In genomic region chr10:59719374-59719773, GRCh38 we compare ENCODE assay signal across 25 cellular contexts. TPM values are rescaled to one million over a fixed set of nuclear protein-coding genes. Genes with fewer than 3 reads are reported as not detected.
DNase-seq lines count a peak whose midpoint lies in the region; ATAC-seq, FAIRE-seq and TF ChIP-seq lines count a peak whose summit lies in the region.
"Had no signal": no experiment of that assay in that cellular context is flagged by ENCODE, and none has a peak within 500 bp of the region (broad histone marks: within the 10 kb centered on the region; RNA-seq: fewer than 3 reads in every experiment).

No MANE protein-coding gene starts in this region.

- WGBS in K562 (ENCODE audit: insufficient coverage, low coverage, missing lambda C conversion rate) = 4% methylated on average over 2 of the region's 2 CpGs

- in situ Hi-C loops in K562 (cut with MboI) = no loop called here

- TF ChIP-seq POLR2A in K562 (conservative IDR thresholded peaks at IDR 0.05) = no peak
- TF ChIP-seq POLR2A in uterus (IDR thresholded peaks at IDR 0.05) = no peak

- intact Hi-C loops in K562 (cut with micrococcal nuclease) = no loop called here
- intact Hi-C loops in uterus (cut with DNase I; ENCODE audit: low total_unique reads) = no loop called here
- intact Hi-C loops in posterior cingulate gyrus (cut with DNase I) = no loop called here

- POLR2A ChIA-PET in K562 (lab: Yijun Ruan, JAX) = no interaction called here

- no peak; the same call in 2 of the 3 replicates for ATAC-seq in K562
- ATAC-seq: activated CD8-positive, alpha-beta T cell treated with anti-CD3 and anti-CD28 coated beads for 36 hours; body of pancreas; pancreas had no signal

- H3K9me1 ChIP-seq in K562 (ENCODE audit: control insufficient read depth, insufficient read depth, low read length) = no peaks in the 10 kb centered on the region

- H4K20me1 ChIP-seq in KMS-11 (ENCODE audit: insufficient read depth) (no peaks in the 10 kb centered on the region), K562 (replicated peaks; ENCODE audit: control insufficient read depth, insufficient read depth, low read length) (no peaks in the 10 kb centered on the region), osteoblast (ENCODE audit: insufficient read depth, low read length) (no peaks in the 10 kb centered on the region)

- no peak overlapping the region for H3K4me2 ChIP-seq in KMS-11
- H3K4me2 ChIP-seq in K562 (ENCODE audit: insufficient read depth, low read length) = no peak overlapping the region
- no peak overlapping the region for H3K4me2 ChIP-seq in osteoblast (ENCODE audit: insufficient read depth, low read length)

- no TSS peak for BruUV-seq in K562 (replicated peaks; lab: Mats Ljungman, UMichigan)

- H3K27me3 ChIP-seq in KMS-11 (ENCODE audit: insufficient read depth, low read depth) (no peaks in the 10 kb centered on the region), K562 (ENCODE audit: control insufficient read depth in 2 of 2, insufficient read depth in 2 of 2, low read length in 2 of 2) (no peaks in the 10 kb centered on the region), osteoblast (ENCODE audit: insufficient read depth, low read length) (peaks cover 6% of the 10 kb centered on the region), uterus (no peaks in the 10 kb centered on the region)
- H3K27me3 ChIP-seq: body of pancreas, colonic mucosa, pancreas had no signal

- TF ChIP-seq CTCF in C4-2B (conservative IDR thresholded peaks at IDR 0.05) = peak; percentile 41
- 0 out of 2 replicates have a peak, but pooled peaks have one; percentile 23 for TF ChIP-seq CTCF in KMS-11 (conservative IDR thresholded peaks at IDR 0.05; ENCODE audit: low read depth, low read length)
- 0 out of 6 replicates have a peak, but pooled peaks of 1 of the 3 experiments have one; percentile 23 for TF ChIP-seq CTCF in K562 (IDR thresholded peaks at IDR 0.05 in 2 of 3, conservative IDR thresholded peaks at IDR 0.05 in 1 of 3; ENCODE audit: insufficient read depth in 2 of 3, low read depth in 1 of 3, low read length in 3 of 3)
- peak; percentile 21 for TF ChIP-seq CTCF in osteoblast (IDR thresholded peaks at IDR 0.05; ENCODE audit: extremely low read depth, low read depth, low read length)
- TF ChIP-seq CTCF in uterus (IDR thresholded peaks at IDR 0.05) = no peak

- H3K27ac ChIP-seq in C4-2B (no peak overlapping the region), KMS-11 (no peak overlapping the region), K562 (ENCODE audit: extremely low read depth, low read depth, low read length) (no peak overlapping the region), osteoblast (ENCODE audit: low read depth, low read length) (no peak overlapping the region), uterus (no peak overlapping the region)
- H3K27ac ChIP-seq: body of pancreas, colonic mucosa, pancreas had no signal

- peak; percentile 26 for FAIRE-seq in K562 (lab: Jason Lieb, UNC)
- FAIRE-seq: endometrium, GM18507, kidney, pancreas had no signal

- TF ChIP-seq EP300 in K562 (IDR thresholded peaks at IDR 0.05; ENCODE audit: low read length) = no peak

- H3K4me3 ChIP-seq in KMS-11 (IDR thresholded peaks at IDR 0.05; ENCODE audit: insufficient read depth, low read depth, low read length) = no peak overlapping the region
- H3K4me3 ChIP-seq in K562 = no peak overlapping the region
- no peak overlapping the region for H3K4me3 ChIP-seq in osteoblast (ENCODE audit: insufficient read depth, low read length)
- no peak overlapping the region for H3K4me3 ChIP-seq in uterus
- H3K4me3 ChIP-seq: body of pancreas, colonic mucosa, pancreas had no signal

- no peak for DNase-seq in K562 (ENCODE audit: extremely low read depth in 1 of 4, low spot score in 3 of 4)
- DNase-seq in osteoblast (ENCODE audit: insufficient read length, low spot score, missing footprints) = no peak
- DNase-seq in NCI-H1092 (lab: John Stamatoyannopoulos, UW) = no peak
- no peak for DNase-seq in uterus
- DNase-seq in MV-4-11 (lab: John Stamatoyannopoulos, UW) = no peak
- no peak for DNase-seq in posterior cingulate gyrus
- DNase-seq: activated CD4-positive, CD25-positive, alpha-beta regulatory T cell; activated CD8-positive, alpha-beta T cell treated with anti-CD3 and anti-CD28 coated beads for 36 hours; activated naive CD8-positive, alpha-beta T cell treated with anti-CD3 and anti-CD28 coated beads for 36 hours; body of pancreas; CD4-positive, alpha-beta T cell; colonic mucosa; foreskin fibroblast; Karpas-422; kidney; NCI-H1417; NCI-H526 treated with DMSO at 0.1 percent for 48 hours; pancreas; small intestine; stimulated activated CD4-positive, alpha-beta T cell treated with anti-CD3 and anti-CD28 coated beads, Interleukin-2, amount 100 ng/mL, for 48 hours had no signal

- H3K9ac ChIP-seq in KMS-11 = no peak overlapping the region
- no peak overlapping the region for H3K9ac ChIP-seq in K562 (ENCODE audit: insufficient read depth in 1 of 2, low read depth in 2 of 2, low read length in 2 of 2)

- no peaks in the 10 kb centered on the region for H3K79me2 ChIP-seq in KMS-11 (ENCODE audit: insufficient read depth, low read depth)
- no peaks in the 10 kb centered on the region for H3K79me2 ChIP-seq in K562 (ENCODE audit: control insufficient read depth, insufficient read depth, low read length)
- no peaks in the 10 kb centered on the region for H3K79me2 ChIP-seq in osteoblast (ENCODE audit: insufficient read depth, low read length)

- CTCF ChIA-PET in K562 (lab: Yijun Ruan, JAX; ENCODE audit: low intra/inter-chr PET ratio) = no interaction called here

- H3K9me3 ChIP-seq in K562 (replicated peaks; ENCODE audit: control insufficient read depth, insufficient read depth, low read depth, low read length) (no peaks in the 10 kb centered on the region), osteoblast (ENCODE audit: low read depth, low read length) (no peaks in the 10 kb centered on the region), uterus (no peaks in the 10 kb centered on the region)
- H3K9me3 ChIP-seq: body of pancreas, colonic mucosa, pancreas had no signal

- H3K36me3 ChIP-seq in KMS-11 (ENCODE audit: insufficient read depth) (no peaks in the 10 kb centered on the region), K562 (ENCODE audit: control insufficient read depth, insufficient read depth, low read length) (no peaks in the 10 kb centered on the region), osteoblast (ENCODE audit: insufficient read depth, low read length) (no peaks in the 10 kb centered on the region), uterus (no peaks in the 10 kb centered on the region)
- H3K36me3 ChIP-seq: colonic mucosa, pancreas had no signal

- H2AFZ ChIP-seq in KMS-11 (ENCODE audit: low read depth) (no peak overlapping the region), K562 (ENCODE audit: low read depth, low read length) (no peak overlapping the region), osteoblast (ENCODE audit: low read length) (no peak overlapping the region)

- no peak for TF ChIP-seq RAD21 in K562 (CRISPR knock-in tag; conservative IDR thresholded peaks at IDR 0.05 in 1 of 2, IDR thresholded peaks at IDR 0.05 in 1 of 2)

- H3K4me1 ChIP-seq in KMS-11 (ENCODE audit: low read depth, poor library complexity, severe bottlenecking) = no peaks in the 10 kb centered on the region
- no peaks in the 10 kb centered on the region for H3K4me1 ChIP-seq in K562 (replicated peaks in 1 of 2; ENCODE audit: control insufficient read depth in 2 of 2, insufficient read depth in 2 of 2, low read length in 2 of 2)
- no peaks in the 10 kb centered on the region for H3K4me1 ChIP-seq in osteoblast (ENCODE audit: insufficient read depth, low read length)
- no peaks in the 10 kb centered on the region for H3K4me1 ChIP-seq in uterus
- H3K4me1 ChIP-seq: body of pancreas, colonic mucosa, pancreas had no signal

TF ChIP-seq in K562, 482 proteins besides CTCF, POLR2A, EP300 and RAD21 (continues in another document):
- no peak for TF ChIP-seq HMGN3 (IDR thresholded peaks at IDR 0.05; ENCODE audit: borderline replicate concordance, extremely low read depth, insufficient read length, low read depth, low read length)

RNA-seq across cellular contexts. Expression of gene SLC16A9, which starts 9.7 kb away (rescaled TPM):
- total RNA-seq in K562 (2011; cell fraction: chromatin; rRNA removed; ENCODE audit: low replicate concordance) = 3.9 and 5.7 TPM in 2 replicates
- 2.8 and 3.8 TPM in 2 replicates for total RNA-seq in K562 (2011; cell fraction: nucleolus; rRNA removed)
- 3.4 and 6.9 TPM in 2 replicates for total RNA-seq in K562 (2011; cell fraction: nucleoplasm; rRNA removed)
- 1.5 and 1.6 TPM in 2 replicates for total RNA-seq in K562 (2014; rRNA removed)
- total RNA-seq in K562 (2014; rRNA removed; fragmentation: Illumina TruSeq; extraction: Trizol) = 2.8 and 3.3 TPM in 2 replicates
- total RNA-seq in K562 (2015; rRNA removed; fragmentation: Illumina TruSeq; extraction: Trizol) = 2.5 and 2.6 TPM in 2 replicates
- 1.7 and 2.1 TPM in 2 replicates for total RNA-seq in K562 (2021)
- polyA plus RNA-seq in K562 (2011; rRNA removed) = 6.4 and 7.6 TPM in 2 replicates
- polyA plus RNA-seq in K562 (2011; cell fraction: cytosol; rRNA removed) = 1.4 and 5.5 TPM in 2 replicates
- 4.6 and 8.7 TPM in 2 replicates for polyA plus RNA-seq in K562 (2011; cell fraction: nucleus; rRNA removed)
- 1.1 and 1.2 TPM in 2 replicates for polyA plus RNA-seq in K562 (2012)
- polyA plus RNA-seq in K562 (2014; fragmentation: Illumina TruSeq; extraction: Trizol) = 1.9 and 2.5 TPM in 2 replicates
- 1 to 10 TPM in 1 of 2 experiments, under 1 TPM in 1; 0.90 to 1.0 TPM for polyA plus RNA-seq in K562 (2014; fragmentation: Nextera tagmentation; extraction: Ambion mirVana)
- 1.6 and 2.1 TPM in 2 replicates for polyA plus RNA-seq in K562 (2014; rRNA removed)
- 4.8 and 6.6 TPM in 2 replicates for polyA minus RNA-seq in K562 (2011; rRNA and poly(A)+ RNA removed)
- polyA minus RNA-seq in K562 (2011; cell fraction: cytosol; rRNA and poly(A)+ RNA removed) = 0.95 and 2.2 TPM in 2 replicates
- polyA minus RNA-seq in K562 (2011; cell fraction: nucleus; rRNA and poly(A)+ RNA removed) = 1.5 and 3.2 TPM in 2 replicates
- 0.72 and 1.2 TPM in 2 replicates for total RNA-seq in osteoblast
- 10 to 100 TPM; 10.5 to 63.0 (median 15.9) TPM for total RNA-seq in uterus
- total RNA-seq: CD4-positive, alpha-beta T cell had no signal

RNA-seq across cellular contexts. Expression of gene MRLN, which starts 33.9 kb away (rescaled TPM):
- total RNA-seq in K562 (2011; cell fraction: chromatin; rRNA removed; ENCODE audit: low replicate concordance) = not detected in 2 replicates
- total RNA-seq in K562 (2011; cell fraction: nucleolus; rRNA removed) = not detected in 2 replicates
- not detected in 2 replicates for total RNA-seq in K562 (2011; cell fraction: nucleoplasm; rRNA removed)
- total RNA-seq in K562 (2014; rRNA removed) (not detected in 2 replicates), K562 (2014; rRNA removed; fragmentation: Illumina TruSeq; extraction: Trizol) (not detected in 2 replicates), K562 (2015; rRNA removed; fragmentation: Illumina TruSeq; extraction: Trizol) (not detected in 2 replicates), K562 (2021) (not detected in 2 replicates), osteoblast (not detected in 2 replicates), uterus (under 1 TPM in 1 of 4 donors, not detected in 3; 0.35 TPM)
- polyA plus RNA-seq in K562 (2011; rRNA removed) (not detected in 2 replicates), K562 (2014; fragmentation: Illumina TruSeq; extraction: Trizol) (not detected in 2 replicates), K562 (2014; fragmentation: Nextera tagmentation; extraction: Ambion mirVana) (under 1 TPM; 0.07 to 0.13 TPM), K562 (2014; rRNA removed) (not detected in 2 replicates)
- not detected in 2 replicates for polyA plus RNA-seq in K562 (2011; cell fraction: cytosol; rRNA removed)
- polyA plus RNA-seq in K562 (2011; cell fraction: nucleus; rRNA removed) = not detected in 2 replicates
- polyA plus RNA-seq in K562 (2012) = not detected in 2 replicates
- not detected in 2 replicates for polyA minus RNA-seq in K562 (2011; rRNA and poly(A)+ RNA removed)
- not detected in 2 replicates for polyA minus RNA-seq in K562 (2011; cell fraction: cytosol; rRNA and poly(A)+ RNA removed)
- not detected in 2 replicates for polyA minus RNA-seq in K562 (2011; cell fraction: nucleus; rRNA and poly(A)+ RNA removed)
- total RNA-seq: activated CD8-positive, alpha-beta T cell treated with anti-CD3 and anti-CD28 coated beads for 36 hours; activated naive CD8-positive, alpha-beta T cell treated with anti-CD3 and anti-CD28 coated beads for 36 hours; body of pancreas; colonic mucosa; HT1080; kidney had no signal
- polyA plus RNA-seq: small intestine had no signal

Comparison
In these comparisons a context has a peak if more than half of its experiments do, and no peak if none do; other contexts are left out.
1. CTCF ChIP-seq: peak in C4-2B (single experiment), KMS-11 (single experiment) and osteoblast (single experiment); none in uterus (0 of 4).